In the genomic region with DNA sequence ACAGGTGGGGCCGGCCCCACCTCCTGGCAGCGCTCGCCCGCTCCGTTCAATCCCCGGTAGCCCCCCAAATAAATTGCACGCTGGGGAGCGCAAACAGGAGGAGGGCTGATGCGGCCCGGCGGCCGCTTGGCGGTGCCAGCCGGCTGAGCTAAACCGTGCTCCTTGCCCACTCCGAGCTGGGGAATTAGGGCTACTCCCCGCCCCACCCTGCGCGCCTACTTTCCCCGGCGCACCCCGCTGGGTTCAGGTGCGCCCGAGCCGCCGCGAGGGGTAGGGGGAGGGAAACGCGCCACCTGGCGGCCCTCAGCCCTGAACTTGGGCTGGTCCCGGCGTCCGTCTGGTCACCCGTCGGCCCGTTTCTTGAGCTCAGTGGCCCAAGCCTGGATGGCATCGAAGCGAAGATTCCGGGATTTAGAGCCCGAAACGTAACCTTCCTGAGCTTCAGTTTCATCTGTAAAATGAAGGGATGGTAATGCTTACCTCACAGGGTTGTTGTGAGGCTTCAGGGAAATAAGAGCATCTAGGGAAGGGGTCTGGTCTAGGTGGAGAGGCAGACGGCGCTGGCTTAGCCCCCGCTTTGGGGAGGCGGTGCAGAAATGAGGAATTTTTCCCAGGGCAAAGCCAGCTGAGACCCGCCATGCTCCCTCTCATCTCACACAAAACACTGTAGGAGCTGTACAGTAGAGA, we compare ENCODE assay signal across 8 cellular contexts. TPM values are rescaled to one million over a fixed set of nuclear protein-coding genes. Genes with fewer than 3 reads are reported as not detected.
DNase-seq lines count a peak whose midpoint lies in the region; ATAC-seq and FAIRE-seq lines count a peak whose summit lies in the region.

No MANE protein-coding gene starts in this region.

- no peaks in the 10 kb centered on the region for H3K9me3 ChIP-seq in duodenal mucosa (ENCODE audit: control insufficient read depth in 1 of 2, low read length in 2 of 2)

- H3K4me1 ChIP-seq in duodenal mucosa (ENCODE audit: control insufficient read depth in 1 of 2, insufficient read depth in 2 of 2, low read length in 2 of 2): peaks cover 25 to 26% of the 10 kb centered on the region in 2 donors

- FAIRE-seq in GM18507 (lab: Jason Lieb, UNC): no peak

- H3K27ac ChIP-seq in duodenal mucosa (ENCODE audit: low read depth, low read length): peak overlapping the region; percentile 78

- H3K4me3 ChIP-seq in duodenal mucosa (ENCODE audit: low read depth in 1 of 2, low read length in 2 of 2): peak overlapping the region; percentile 74 to 81

- peaks cover 7 to 16% of the 10 kb centered on the region in 2 donors for H3K27me3 ChIP-seq in duodenal mucosa (ENCODE audit: control insufficient read depth in 1 of 2, insufficient read depth in 2 of 2, low read length in 2 of 2)

- H3K9ac ChIP-seq in duodenal mucosa (ENCODE audit: low read depth in 1 of 2, low read length in 2 of 2): peak overlapping the region; percentile 25 to 68

- DNase-seq in GM18507 (ENCODE audit: extremely low spot score, insufficient read length, low read depth) (peak; percentile 60), NCI-H2196 treated with DMSO at 0.1 percent for 48 hours (lab: John Stamatoyannopoulos, UW; ENCODE audit: unreplicated experiment) (peak; percentile 80), lung microvascular endothelial cell (ENCODE audit: low read depth in 2 of 2) (peak; percentile 49 to 63), DMS114 treated with DMSO at 0.1 percent for 48 hours (lab: John Stamatoyannopoulos, UW; ENCODE audit: unreplicated experiment) (no peak)
- DNase-seq in activated CD4-positive, alpha-beta T cell treated with anti-CD3 and anti-CD28 coated beads, Interleukin-2, amount 50 U/mL, for 1 hour: peak; percentile 63
- peak; percentile 39 for DNase-seq in stimulated activated CD8-positive, alpha-beta memory T cell treated with anti-CD3 and anti-CD28 coated beads, Interleukin-12 subunit alpha, Interleukin-12 subunit beta, amount 100 ng/mL, for 4 hours (ENCODE audit: low read depth)

- ATAC-seq in HG02885 (IDR thresholded peaks at IDR 0.05; ENCODE audit: poor library complexity, unreplicated experiment): peak; percentile 68

- H3K36me3 ChIP-seq in duodenal mucosa (ENCODE audit: control insufficient read depth in 1 of 2, insufficient read depth in 2 of 2, low read length in 2 of 2): peaks cover 0 to under 1% of the 10 kb centered on the region in 2 donors

RNA-seq across cellular contexts. Expression of a gene that starts 0.5 kb away (rescaled TPM):
- total RNA-seq in lung microvascular endothelial cell: 0.20 and 0.44 TPM in 2 replicates

RNA-seq across cellular contexts. Expression of a gene that starts 19.0 kb away (rescaled TPM):
- total RNA-seq in lung microvascular endothelial cell: 11.7 and 13.1 TPM in 2 replicates

RNA-seq across cellular contexts. Expression of a gene that starts 52.7 kb away (rescaled TPM):
- total RNA-seq in lung microvascular endothelial cell: under 0.01 and 0.44 TPM in 2 replicates
